In genomic region chr17:53499277-53499676, GRCh38 we compare ENCODE assay signal across 17 cellular contexts.
DNase-seq lines count a peak whose midpoint lies in the region; ATAC-seq and TF ChIP-seq lines count a peak whose summit lies in the region.
"Had no signal": no experiment of that assay in that cellular context is flagged by ENCODE, and none has a peak within 500 bp of the region (broad histone marks: within the 10 kb centered on the region; RNA-seq: fewer than 3 reads in every experiment).

No MANE protein-coding gene starts in this region.

- POLR2A ChIA-PET in T-cell (lab: Charles Lee), result no interaction called here

- peak; percentile 16 for DNase-seq in BE2C
- peak; percentile 96 for DNase-seq in SK-N-DZ (ENCODE audit: low spot score)
- DNase-seq in hepatocyte (ENCODE audit: low spot score), result peak; percentile 4
- DNase-seq in T-cell, result no peak
- DNase-seq in epidermal melanocyte (ENCODE audit: insufficient read length, low spot score), result no peak
- DNase-seq: Caco-2; CD4-positive, CD25-positive, alpha-beta regulatory T cell; CD8-positive, alpha-beta T cell; DMS53; DMS79 treated with DMSO at 0.1 percent for 48 hours; GF-D8; H9 had no signal

- H3K27me3 Mint-ChIP-seq in T-cell, result no peaks in the 10 kb centered on the region
- H3K27me3 Mint-ChIP-seq: CD4-positive, CD25-positive, alpha-beta regulatory T cell had no signal

- H3K27me3 ChIP-seq in BE2C (no peaks in the 10 kb centered on the region), hepatocyte (no peaks in the 10 kb centered on the region)
- H3K27me3 ChIP-seq: BLaER1 had no signal

- no peaks in the 10 kb centered on the region for H3K9me3 ChIP-seq in BE2C
- H3K9me3 ChIP-seq in hepatocyte (ENCODE audit: low read depth), result no peaks in the 10 kb centered on the region
- H3K9me3 ChIP-seq: BLaER1, Caco-2 had no signal

- H3K27ac ChIP-seq in hepatocyte, result no peak overlapping the region
- H3K27ac ChIP-seq: BLaER1, C4-2B had no signal

- peak overlapping the region; percentile 4; the same call in 1 of the 2 replicates for H3K4me3 ChIP-seq in BE2C (ENCODE audit: low read depth, low read length)
- no peak overlapping the region for H3K4me3 ChIP-seq in hepatocyte
- H3K4me3 ChIP-seq: BLaER1, GM23338 had no signal

- H2AFZ ChIP-seq in hepatocyte, result no peak overlapping the region
- H2AFZ ChIP-seq: GM23338 had no signal

- no peaks in the 10 kb centered on the region for H3K79me2 ChIP-seq in hepatocyte

- no peak for TF ChIP-seq CTCF in BE2C (IDR thresholded peaks at IDR 0.05; ENCODE audit: low read depth, low read length)
- TF ChIP-seq CTCF in hepatocyte (IDR thresholded peaks at IDR 0.05; ENCODE audit: poor library complexity), result no peak

- H3K36me3 ChIP-seq in BE2C, result no peaks in the 10 kb centered on the region
- no peaks in the 10 kb centered on the region for H3K36me3 ChIP-seq in hepatocyte (replicated peaks; ENCODE audit: insufficient read depth, low read depth)
- H3K36me3 ChIP-seq: BLaER1 had no signal

- H3K4me1 Mint-ChIP-seq in T-cell, result no peaks in the 10 kb centered on the region
- H3K4me1 Mint-ChIP-seq: CD4-positive, CD25-positive, alpha-beta regulatory T cell had no signal

- H4K20me1 ChIP-seq in hepatocyte (ENCODE audit: insufficient read depth, poor library complexity, severe bottlenecking), result no peaks in the 10 kb centered on the region
- H4K20me1 ChIP-seq: BLaER1 had no signal

- peaks cover 3% of the 10 kb centered on the region for H3K4me1 ChIP-seq in BE2C
- H3K4me1 ChIP-seq in hepatocyte (ENCODE audit: insufficient read depth), result no peaks in the 10 kb centered on the region
- H3K4me1 ChIP-seq: BLaER1, Caco-2 had no signal

- CTCF ChIA-PET in T-cell (lab: Charles Lee), result no interaction called here

- H3K36me3 Mint-ChIP-seq in T-cell, result no peaks in the 10 kb centered on the region
- H3K36me3 Mint-ChIP-seq: CD4-positive, CD25-positive, alpha-beta regulatory T cell; CD8-positive, alpha-beta T cell had no signal

- no peak overlapping the region for H3K4me3 Mint-ChIP-seq in T-cell
- H3K4me3 Mint-ChIP-seq: CD4-positive, CD25-positive, alpha-beta regulatory T cell; CD8-positive, alpha-beta T cell; GM23338; H9 had no signal

- H3K9me2 ChIP-seq in hepatocyte (replicated peaks; ENCODE audit: insufficient read depth), result no peaks in the 10 kb centered on the region

- ATAC-seq in T-cell (replicated peaks in 1 of 4), result no peak
- no peak for ATAC-seq in HG03378 (IDR thresholded peaks at IDR 0.05; ENCODE audit: unreplicated experiment)
- ATAC-seq: CD8-positive, alpha-beta T cell; GM23338; HCT116 had no signal

- H3K4me2 ChIP-seq in hepatocyte, result no peak overlapping the region
- H3K4me2 ChIP-seq: BLaER1, GM23338 had no signal

- 56% methylated on average over 2 of the region's 2 CpGs for WGBS in hepatocyte (ENCODE audit: low lambda C conversion rate, missing lambda C conversion rate)

- peaks cover 8 to 16% (median 10%) of the 10 kb centered on the region in 3 donors for H3K9me3 Mint-ChIP-seq in T-cell

- no peak overlapping the region for H3K27ac Mint-ChIP-seq in T-cell
- H3K27ac Mint-ChIP-seq: CD4-positive, CD25-positive, alpha-beta regulatory T cell; CD8-positive, alpha-beta T cell; GM23338; H9 had no signal

Comparison
In these comparisons a context has a peak if more than half of its experiments do, and no peak if none do; other contexts are left out.
1. DNase-seq: peak in BE2C (single experiment), SK-N-DZ (single experiment) and hepatocyte (single experiment); none in T-cell (0 of 34) and epidermal melanocyte (single experiment).